In the genomic region with DNA sequence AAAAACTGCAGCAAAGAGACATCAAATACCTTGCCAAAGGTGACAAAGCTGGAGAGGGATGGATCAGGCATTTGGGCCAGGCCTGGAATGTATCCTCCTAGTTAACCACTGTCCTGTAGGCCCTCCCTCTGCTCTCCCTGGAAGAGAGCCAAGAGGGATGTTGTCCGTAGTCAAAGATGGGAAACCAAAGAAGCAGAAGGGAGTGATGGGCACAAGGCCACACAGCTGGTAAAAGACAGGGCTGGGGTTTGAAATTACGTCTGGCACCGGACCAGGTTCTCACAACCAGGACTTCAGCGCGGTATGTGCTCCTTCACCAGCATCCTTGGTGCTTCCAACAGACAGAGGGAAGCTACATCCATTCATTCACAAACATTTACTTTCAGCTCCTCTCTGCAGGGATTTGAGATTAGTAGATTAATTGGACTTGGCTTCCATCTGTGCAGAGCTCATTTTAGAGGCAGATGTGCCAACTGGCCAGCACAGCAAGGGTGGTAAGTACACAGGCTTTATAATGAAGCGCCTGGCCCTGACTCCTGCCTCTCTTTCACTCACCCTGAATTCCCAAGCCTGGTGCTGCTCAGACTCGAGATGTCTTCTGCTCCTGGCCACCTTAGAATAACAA, we compare ENCODE assay signal across 21 cellular contexts.
DNase-seq lines count a peak whose midpoint lies in the region; TF ChIP-seq lines count a peak whose summit lies in the region.
"Had no signal": no experiment of that assay in that cellular context is flagged by ENCODE, and none has a peak within 500 bp of the region (broad histone marks: within the 10 kb centered on the region; RNA-seq: fewer than 3 reads in every experiment).

No MANE protein-coding gene starts in this region.

- H2AK5ac ChIP-seq in H9 (ENCODE audit: insufficient read length, low read length), result no peak overlapping the region

- no peaks in the 10 kb centered on the region for H3K23me2 ChIP-seq in H9 (ENCODE audit: insufficient read length, low read depth, low read length, poor library complexity, severe bottlenecking)

- H3K27me3 ChIP-seq in hepatocyte (no peaks in the 10 kb centered on the region), H9 (ENCODE audit: insufficient read depth, low read length) (no peaks in the 10 kb centered on the region)
- H3K27me3 ChIP-seq: esophagus squamous epithelium, transverse colon had no signal

- H3K9ac ChIP-seq in H9 (ENCODE audit: extremely low read depth, insufficient read length, low read length), result no peak overlapping the region

- H3K4me3 ChIP-seq in HEK293 (ENCODE audit: low read depth, low read length) (no peak overlapping the region), hepatocyte (no peak overlapping the region)
- H3K4me3 ChIP-seq: esophagus squamous epithelium, transverse colon had no signal

- H3K4me1 Mint-ChIP-seq in MCF 10A (ENCODE audit: insufficient read depth, unreplicated experiment) (peaks cover 24% of the 10 kb centered on the region), H9 (peaks cover 9 to 11% of the 10 kb centered on the region in 2 experiments)
- no peaks in the 10 kb centered on the region for H3K4me1 Mint-ChIP-seq in activated CD4-positive, alpha-beta T cell treated with anti-CD3 and anti-CD28 coated beads, Interleukin-2, amount 10 ng/mL, durations not matched to agents 7 days and 5 days

- H3K56ac ChIP-seq in H9 (ENCODE audit: insufficient read length, low read depth, low read length), result no peak overlapping the region

- no peaks in the 10 kb centered on the region for H3K36me3 Mint-ChIP-seq in MCF 10A (ENCODE audit: insufficient read depth, unreplicated experiment)
- H3K36me3 Mint-ChIP-seq in H9 (ENCODE audit: insufficient read depth in 1 of 3, low read depth in 3 of 3), result no peaks in the 10 kb centered on the region
- H3K36me3 Mint-ChIP-seq in activated CD4-positive, alpha-beta T cell treated with anti-CD3 and anti-CD28 coated beads, Interleukin-2, amount 10 ng/mL, durations not matched to agents 7 days and 5 days (ENCODE audit: low read depth), result no peaks in the 10 kb centered on the region
- H3K36me3 Mint-ChIP-seq: mesothelial cell of epicardium had no signal

- H2AFZ ChIP-seq in hepatocyte (no peak overlapping the region), H9 (ENCODE audit: low read length) (no peak overlapping the region)

- no peak overlapping the region for H4K5ac ChIP-seq in H9 (ENCODE audit: insufficient read length, low read depth, low read length)

- TF ChIP-seq CTCF in HEK293 (tag by site-specific recombination; IDR thresholded peaks at IDR 0.05) (no peak), hepatocyte (IDR thresholded peaks at IDR 0.05; ENCODE audit: poor library complexity) (no peak), MCF 10A (IDR thresholded peaks at IDR 0.05; ENCODE audit: unreplicated experiment) (no peak), H9 (conservative IDR thresholded peaks at IDR 0.05) (no peak)

- H3K4me2 ChIP-seq in hepatocyte (no peak overlapping the region), H9 (ENCODE audit: insufficient read depth, insufficient read length, low read length) (no peak overlapping the region)

- CTCF ChIA-PET in HEK293 (lab: Yijun Ruan, JAX), result interaction anchor here (0.8 to 1.7 kb wide), 2 partner anchors 77 to 256 kb away, joined by 3 to 4 read pairs; no protein-coding TSS in a partner anchor
- CTCF ChIA-PET in MCF 10A (lab: Yijun Ruan, JAX), result interaction anchor here (0.6 to 1.3 kb wide), 3 partner anchors 35 to 85 kb away, joined by 3 read pairs; no protein-coding TSS in a partner anchor
- CTCF ChIA-PET in activated CD4-positive, alpha-beta T cell treated with anti-CD3 and anti-CD28 coated beads, Interleukin-2, amount 10 ng/mL, durations not matched to agents 7 days and 5 days (lab: Charles Lee), result no interaction called here

- no peak overlapping the region for H3K4ac ChIP-seq in H9 (ENCODE audit: low read depth, low read length)

- H3K79me1 ChIP-seq in H9 (ENCODE audit: insufficient read depth, low read depth, low read length, poor library complexity, severe bottlenecking), result no peaks in the 10 kb centered on the region

- H4K8ac ChIP-seq in H9 (replicated peaks; ENCODE audit: insufficient read length, low read depth, low read length), result no peak overlapping the region

- H2BK5ac ChIP-seq in H9 (ENCODE audit: insufficient read length, low read length), result no peak overlapping the region

- H3K27ac Mint-ChIP-seq in MCF 10A (ENCODE audit: low read depth, unreplicated experiment) (no peak overlapping the region), H9 (no peak overlapping the region)
- H3K27ac Mint-ChIP-seq in activated CD4-positive, alpha-beta T cell treated with anti-CD3 and anti-CD28 coated beads, Interleukin-2, amount 10 ng/mL, durations not matched to agents 7 days and 5 days, result no peak overlapping the region
- H3K27ac Mint-ChIP-seq: activated naive CD4-positive, alpha-beta T cell treated with anti-CD3 and anti-CD28 coated beads for 36 hours; mesothelial cell of epicardium; progenitor cell of endocrine pancreas; T-helper 1 cell treated with Interleukin-12 subunit alpha and Interleukin-12 subunit beta and Interleukin-4 antibody, amounts not matched to agents 30 μg/mL and 1 μg/mL, for 36 hours had no signal

- H3K27me3 Mint-ChIP-seq in MCF 10A (ENCODE audit: insufficient read depth, unreplicated experiment), result no peaks in the 10 kb centered on the region
- H3K27me3 Mint-ChIP-seq in H9 (ENCODE audit: low read depth), result no peaks in the 10 kb centered on the region; the same call in 1 of the 2 replicates
- no peaks in the 10 kb centered on the region for H3K27me3 Mint-ChIP-seq in activated CD4-positive, alpha-beta T cell treated with anti-CD3 and anti-CD28 coated beads, Interleukin-2, amount 10 ng/mL, durations not matched to agents 7 days and 5 days
- H3K27me3 Mint-ChIP-seq: progenitor cell of endocrine pancreas had no signal

- DNase-seq in NCI-H2029 treated with DMSO at 0.1 percent for 48 hours (lab: John Stamatoyannopoulos, UW), result peak; percentile 97
- DNase-seq in NCI-H82 (lab: John Stamatoyannopoulos, UW), result peak; percentile 98
- DNase-seq in hepatocyte (ENCODE audit: low spot score), result peak; percentile 33
- DNase-seq in MCF 10A (ENCODE audit: unreplicated experiment), result no peak
- DNase-seq in H9, result no peak
- DNase-seq in dedifferentiated amniotic fluid mesenchymal stem cell (ENCODE audit: extremely low spot score), result no peak
- DNase-seq in activated CD4-positive, alpha-beta T cell treated with anti-CD3 and anti-CD28 coated beads, Interleukin-2, amount 10 ng/mL, durations not matched to agents 7 days and 5 days, result no peak
- DNase-seq: activated naive CD4-positive, alpha-beta T cell treated with anti-CD3 and anti-CD28 coated beads for 36 hours; activated T-cell treated with anti-CD3 and anti-CD28 coated beads, Interleukin-2, amount 50 U/mL, for 4 hours; aorta; effector memory CD4-positive, alpha-beta T cell; esophagus squamous epithelium; left colon; nephron progenitor cell; stimulated activated CD4-positive, alpha-beta T cell treated with anti-CD3 and anti-CD28 coated beads, Interleukin-2, amount 100 ng/mL, for 24 hours; stimulated activated naive CD8-positive, alpha-beta T cell treated with anti-CD3 and anti-CD28 coated beads, Interleukin-15, Interleukin-2, amounts not matched to agents 100 U/mL and 50 U/mL, for 24 hours; transverse colon had no signal

- H3K9me3 Mint-ChIP-seq in MCF 10A (ENCODE audit: unreplicated experiment) (no peaks in the 10 kb centered on the region), H9 (no peaks in the 10 kb centered on the region)
- no peaks in the 10 kb centered on the region for H3K9me3 Mint-ChIP-seq in activated CD4-positive, alpha-beta T cell treated with anti-CD3 and anti-CD28 coated beads, Interleukin-2, amount 10 ng/mL, durations not matched to agents 7 days and 5 days
- H3K9me3 Mint-ChIP-seq: activated naive CD4-positive, alpha-beta T cell treated with anti-CD3 and anti-CD28 coated beads for 36 hours; activated T-cell treated with anti-CD3 and anti-CD28 coated beads, Interleukin-2, amount 50 U/mL, for 4 hours; mesothelial cell of epicardium; nephron progenitor cell; T-helper 1 cell treated with Interleukin-12 subunit alpha and Interleukin-12 subunit beta and Interleukin-4 antibody, amounts not matched to agents 30 μg/mL and 1 μg/mL, for 36 hours had no signal

- H2BK12ac ChIP-seq in H9 (ENCODE audit: insufficient read length, low read depth, low read length), result no peak overlapping the region

- no peak overlapping the region for H3K23ac ChIP-seq in H9 (ENCODE audit: insufficient read length, low read depth, low read length)

- H3K18ac ChIP-seq in H9 (ENCODE audit: insufficient read length, low read depth, low read length), result no peak overlapping the region

- H3K4me1 ChIP-seq in HEK293 (ENCODE audit: control insufficient read depth, insufficient read depth, low read length) (no peaks in the 10 kb centered on the region), hepatocyte (ENCODE audit: insufficient read depth) (peaks cover 14% of the 10 kb centered on the region), H9 (ENCODE audit: insufficient read depth, low read length) (no peaks in the 10 kb centered on the region)

- H3K27ac ChIP-seq in HEK293 (ENCODE audit: extremely low read depth, low read depth, low read length) (no peak overlapping the region), hepatocyte (no peak overlapping the region), H9 (ENCODE audit: insufficient read length, low read depth, low read length) (no peak overlapping the region)
- H3K27ac ChIP-seq: esophagus squamous epithelium had no signal

- H4K20me1 ChIP-seq in hepatocyte (ENCODE audit: insufficient read depth, poor library complexity, severe bottlenecking) (no peaks in the 10 kb centered on the region), H9 (ENCODE audit: control insufficient read depth, insufficient read depth, insufficient read length) (no peaks in the 10 kb centered on the region)

- no peaks in the 10 kb centered on the region for H3K9me2 ChIP-seq in hepatocyte (replicated peaks; ENCODE audit: insufficient read depth)

- H3K36me3 ChIP-seq in HEK293 (ENCODE audit: control insufficient read depth in 2 of 2, insufficient read depth in 1 of 2, low read length in 2 of 2) (no peaks in the 10 kb centered on the region), hepatocyte (replicated peaks; ENCODE audit: insufficient read depth, low read depth) (no peaks in the 10 kb centered on the region)
- H3K36me3 ChIP-seq: esophagus squamous epithelium, transverse colon had no signal

- H3T11ph ChIP-seq in H9 (ENCODE audit: low read length), result no peak overlapping the region

- WGBS in hepatocyte (ENCODE audit: low lambda C conversion rate, missing lambda C conversion rate), result 78% methylated on average over 7 of the region's 7 CpGs
- no CpG with 5 or more reads among the region's 7 CpGs for WGBS in H9 (ENCODE audit: extremely low coverage, insufficient read length, low lambda C conversion rate)

- no peak overlapping the region for H3K4me3 Mint-ChIP-seq in MCF 10A (ENCODE audit: unreplicated experiment)
- no peak overlapping the region for H3K4me3 Mint-ChIP-seq in H9
- H3K4me3 Mint-ChIP-seq in activated CD4-positive, alpha-beta T cell treated with anti-CD3 and anti-CD28 coated beads, Interleukin-2, amount 10 ng/mL, durations not matched to agents 7 days and 5 days, result no peak overlapping the region
- H3K4me3 Mint-ChIP-seq: activated naive CD4-positive, alpha-beta T cell treated with anti-CD3 and anti-CD28 coated beads for 36 hours; activated T-cell treated with anti-CD3 and anti-CD28 coated beads, Interleukin-2, amount 50 U/mL, for 4 hours; mesothelial cell of epicardium; nephron progenitor cell; T-helper 1 cell treated with Interleukin-12 subunit alpha and Interleukin-12 subunit beta and Interleukin-4 antibody, amounts not matched to agents 30 μg/mL and 1 μg/mL, for 36 hours had no signal

- intact Hi-C loops in MCF 10A (cut with micrococcal nuclease), result no loop called here

- POLR2A ChIA-PET in HEK293 (lab: Yijun Ruan, JAX) (no interaction called here), MCF 10A (lab: Yijun Ruan, JAX) (interaction anchor here (0.7 kb wide), 1 partner anchor 258 kb away, joined by 3 read pairs; no protein-coding TSS in a partner anchor)
- POLR2A ChIA-PET in activated CD4-positive, alpha-beta T cell treated with anti-CD3 and anti-CD28 coated beads, Interleukin-2, amount 10 ng/mL, durations not matched to agents 7 days and 5 days (lab: Charles Lee), result no interaction called here

- no peak overlapping the region for H3K14ac ChIP-seq in H9 (ENCODE audit: insufficient read depth, low read length)

- H3K9me3 ChIP-seq in HEK293 (ENCODE audit: control insufficient read depth, insufficient read depth, low read depth, low read length), result no peaks in the 10 kb centered on the region
- no peaks in the 10 kb centered on the region for H3K9me3 ChIP-seq in hepatocyte (ENCODE audit: low read depth)
- H3K9me3 ChIP-seq in H9 (ENCODE audit: control insufficient read depth, low read depth, low read length), result no peaks in the 10 kb centered on the region
- H3K9me3 ChIP-seq: esophagus squamous epithelium, transverse colon had no signal

- H4K91ac ChIP-seq in H9 (ENCODE audit: insufficient read length, low read depth, low read length), result no peak overlapping the region

- BruUV-seq in MCF 10A (replicated peaks; lab: Mats Ljungman, UMichigan), result no TSS peak

- H3K79me2 ChIP-seq in hepatocyte (no peaks in the 10 kb centered on the region), H9 (ENCODE audit: insufficient read depth, low read length) (no peaks in the 10 kb centered on the region)

- no peak overlapping the region for H2BK15ac ChIP-seq in H9 (ENCODE audit: low read depth, low read length)

- H2BK20ac ChIP-seq in H9 (ENCODE audit: low read depth, low read length, poor library complexity, severe bottlenecking), result no peak overlapping the region

- no peak overlapping the region for H2BK120ac ChIP-seq in H9 (ENCODE audit: low read depth, low read length, poor library complexity, severe bottlenecking)

Comparison
In these comparisons a context has a peak if more than half of its experiments do, and no peak if none do; other contexts are left out.
1. DNase-seq: peak in NCI-H2029 treated with DMSO at 0.1 percent for 48 hours (single experiment), NCI-H82 (single experiment) and hepatocyte (single experiment); none in MCF 10A (single experiment), H9 (single experiment), dedifferentiated amniotic fluid mesenchymal stem cell (single experiment) and activated CD4-positive, alpha-beta T cell treated with anti-CD3 and anti-CD28 coated beads, Interleukin-2, amount 10 ng/mL, durations not matched to agents 7 days and 5 days (single experiment).